ENCODE assay signal across 24 cellular contexts in the genomic region with DNA sequence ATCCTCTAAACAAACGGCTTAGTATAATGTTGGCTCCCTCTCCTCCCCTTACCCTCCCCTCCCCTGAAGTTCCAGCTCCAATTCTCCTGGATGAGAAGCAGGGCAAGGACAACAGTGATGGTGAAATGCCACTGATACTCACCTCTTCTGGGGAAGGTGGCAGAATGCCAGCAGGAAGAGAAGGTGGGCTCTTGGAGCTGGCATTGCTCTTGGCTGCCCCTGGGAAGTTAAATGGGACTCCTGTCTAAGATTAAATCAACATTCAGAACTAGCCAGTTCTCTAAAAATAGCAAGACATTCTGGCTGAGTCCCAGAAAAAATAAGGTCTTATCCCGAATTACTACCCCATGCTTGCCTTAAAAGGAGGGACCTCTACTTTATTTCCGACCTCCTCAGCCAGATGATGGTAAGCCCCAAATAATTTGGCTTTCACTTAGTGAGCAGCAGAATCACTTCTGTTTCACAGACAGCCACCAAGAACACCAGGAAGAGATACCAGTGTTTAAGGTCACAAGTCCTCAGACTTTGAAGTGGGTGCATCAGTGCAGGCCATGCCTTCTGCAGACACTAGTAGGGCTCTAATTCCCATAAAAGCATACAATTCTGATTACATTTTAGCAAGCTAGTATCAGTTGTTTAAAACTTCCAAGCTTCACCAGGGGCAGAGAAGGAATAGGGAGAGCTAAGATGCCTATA. TPM values are rescaled to one million over a fixed set of nuclear protein-coding genes. Genes with fewer than 3 reads are reported as not detected.
DNase-seq lines count a peak whose midpoint lies in the region; ATAC-seq and TF ChIP-seq lines count a peak whose summit lies in the region.
"Had no signal": no experiment of that assay in that cellular context is flagged by ENCODE, and none has a peak within 500 bp of the region (broad histone marks: within the 10 kb centered on the region; RNA-seq: fewer than 3 reads in every experiment).

No MANE protein-coding gene starts in this region.

- H3K4me3 ChIP-seq in DND-41 (ENCODE audit: low read depth in 1 of 2, low read length in 2 of 2) (no peak overlapping the region), body of pancreas (no peak overlapping the region), psoas muscle (peak overlapping the region; percentile 80)
- H3K4me3 ChIP-seq: BLaER1 treated with 17β-estradiol and CSF1 and Interleukin-3, amounts not matched to agents 10 nM and 100 nM; GM23248; HAP-1 had no signal

- peaks cover 3% of the 10 kb centered on the region for H3K9me3 ChIP-seq in DND-41 (ENCODE audit: insufficient read depth, low read length, severe bottlenecking)
- no peaks in the 10 kb centered on the region for H3K9me3 ChIP-seq in body of pancreas
- H3K9me3 ChIP-seq in psoas muscle, result no peaks in the 10 kb centered on the region
- H3K9me3 ChIP-seq: BLaER1 treated with 17β-estradiol and CSF1 and Interleukin-3, amounts not matched to agents 10 nM and 100 nM; HAP-1 had no signal

- no peaks in the 10 kb centered on the region for H4K20me1 ChIP-seq in DND-41 (ENCODE audit: insufficient read depth, low read length)
- H4K20me1 ChIP-seq: BLaER1 treated with 17β-estradiol and CSF1 and Interleukin-3, amounts not matched to agents 10 nM and 100 nM had no signal

- H3K4me1 ChIP-seq in DND-41 (ENCODE audit: insufficient read depth, low read length) (0 out of 2 replicates have a peak, but pooled peaks cover 1% of the 10 kb centered on the region), body of pancreas (peaks cover 10% of the 10 kb centered on the region), psoas muscle (peaks cover under 1% of the 10 kb centered on the region)
- H3K4me1 ChIP-seq: HAP-1 had no signal

- H3K27ac ChIP-seq in DND-41 (ENCODE audit: low read length) (no peak overlapping the region), body of pancreas (no peak overlapping the region), psoas muscle (peak overlapping the region; percentile 81)
- H3K27ac ChIP-seq: BLaER1 treated with 17β-estradiol and CSF1 and Interleukin-3, amounts not matched to agents 10 nM and 100 nM; GM23248; HL-60 had no signal

- POLR2A ChIA-PET in WTC11 (lab: Charles Lee), result no interaction called here

- H3K36me3 Mint-ChIP-seq in WTC11, result no peaks in the 10 kb centered on the region
- H3K36me3 Mint-ChIP-seq: CD8-positive, alpha-beta T cell had no signal

- no peak overlapping the region for H3K27ac Mint-ChIP-seq in WTC11
- H3K27ac Mint-ChIP-seq: CD8-positive, alpha-beta T cell had no signal

- no peak for TF ChIP-seq POLR2A in body of pancreas (IDR thresholded peaks at IDR 0.05)

- TF ChIP-seq CTCF in DND-41 (IDR thresholded peaks at IDR 0.05; ENCODE audit: borderline replicate concordance, extremely low read depth, low read length, poor library complexity, severe bottlenecking) (no peak), body of pancreas (IDR thresholded peaks at IDR 0.05) (no peak), psoas muscle (IDR thresholded peaks at IDR 0.05) (no peak), WTC11 (IDR thresholded peaks at IDR 0.05) (no peak)

- H3K4me2 ChIP-seq in DND-41 (ENCODE audit: insufficient read depth, low read length), result no peak overlapping the region
- H3K4me2 ChIP-seq: BLaER1 treated with 17β-estradiol and CSF1 and Interleukin-3, amounts not matched to agents 10 nM and 100 nM had no signal

- peaks cover 22% of the 10 kb centered on the region for H3K4me1 Mint-ChIP-seq in WTC11

- ATAC-seq in DND-41 (ENCODE audit: insufficient read depth, low read depth), result peak; percentile 50; the same call in 1 of the 3 replicates
- ATAC-seq in body of pancreas, result peak; percentile 21
- ATAC-seq in psoas muscle, result peak; percentile 22 to 49 (median 30)
- ATAC-seq in GM19452 (IDR thresholded peaks at IDR 0.05; ENCODE audit: unreplicated experiment), result no peak
- ATAC-seq in GM21825 (IDR thresholded peaks at IDR 0.05; ENCODE audit: unreplicated experiment), result no peak
- ATAC-seq in WTC11, result no peak
- ATAC-seq: CD8-positive, alpha-beta T cell had no signal

- H3K79me2 ChIP-seq in DND-41 (ENCODE audit: insufficient read depth, low read length), result no peaks in the 10 kb centered on the region

- intact Hi-C loops in body of pancreas (cut with DNase I) (no loop called here), psoas muscle (cut with DNase I) (loop anchor here in 1 of 2 donors (5.0 kb wide), 1 partner anchor 53 kb away; a partner anchor contains a TSS)

- CTCF ChIA-PET in WTC11 (lab: Charles Lee), result no interaction called here

- no peak overlapping the region for H3K4me3 Mint-ChIP-seq in WTC11
- H3K4me3 Mint-ChIP-seq: CD8-positive, alpha-beta T cell had no signal

- WGBS in body of pancreas, 2 donors, result 21 to 30% methylated on average over 3 of the region's 3 CpGs
- 7 to 15% (median 12%) methylated on average over 3 of the region's 3 CpGs for WGBS in psoas muscle, 3 donors

- H2AFZ ChIP-seq in DND-41 (ENCODE audit: low read depth, low read length), result no peak overlapping the region
- H2AFZ ChIP-seq: GM23248 had no signal

- no peak overlapping the region for H3K9ac ChIP-seq in DND-41 (ENCODE audit: low read depth, low read length)
- H3K9ac ChIP-seq: BLaER1 treated with 17β-estradiol and CSF1 and Interleukin-3, amounts not matched to agents 10 nM and 100 nM; GM23248 had no signal

- H3K27me3 Mint-ChIP-seq in WTC11 (ENCODE audit: low read depth), result no peaks in the 10 kb centered on the region

- DNase-seq in DND-41 (no peak), LHCN-M2 (ENCODE audit: low read depth) (peak; percentile 52), body of pancreas (peak in 1 of 4 donors; percentile 23), psoas muscle (no peak), kidney tubule cell (ENCODE audit: low spot score) (no peak), WTC11 (ENCODE audit: low spot score) (no peak)
- DNase-seq: CD8-positive, alpha-beta T cell; DMS79; GM23248; IMR-90; MM.1S; NCI-H1694 treated with DMSO at 0.1 percent for 48 hours; NCI-H2227 treated with DMSO at 0.1 percent for 48 hours; NCI-H524; NCI-H82 had no signal

- H3K9me3 Mint-ChIP-seq in WTC11, result no peaks in the 10 kb centered on the region
- H3K9me3 Mint-ChIP-seq: CD8-positive, alpha-beta T cell had no signal

- H3K27me3 ChIP-seq in DND-41 (ENCODE audit: insufficient read depth, low read length, poor library complexity), result no peaks in the 10 kb centered on the region
- H3K27me3 ChIP-seq in body of pancreas, result no peaks in the 10 kb centered on the region
- no peaks in the 10 kb centered on the region for H3K27me3 ChIP-seq in psoas muscle (ENCODE audit: insufficient read depth in 3 of 3, low read length in 2 of 3)
- H3K27me3 ChIP-seq: BLaER1 treated with 17β-estradiol and CSF1 and Interleukin-3, amounts not matched to agents 10 nM and 100 nM had no signal

- H3K36me3 ChIP-seq in DND-41 (ENCODE audit: insufficient read depth, low read length) (no peaks in the 10 kb centered on the region), body of pancreas (replicated peaks in 1 of 2; ENCODE audit: insufficient read depth in 1 of 2, low read depth in 2 of 2) (no peaks in the 10 kb centered on the region), psoas muscle (ENCODE audit: insufficient read depth in 1 of 2, low read depth in 1 of 2) (peaks cover 0 to 65% of the 10 kb centered on the region in 2 donors)
- H3K36me3 ChIP-seq: BLaER1 treated with 17β-estradiol and CSF1 and Interleukin-3, amounts not matched to agents 10 nM and 100 nM; HAP-1 had no signal

TF ChIP-seq in WTC11, 78 proteins besides CTCF, POLR2A, EP300 and RAD21:
- TF ChIP-seq, protein P1, sequence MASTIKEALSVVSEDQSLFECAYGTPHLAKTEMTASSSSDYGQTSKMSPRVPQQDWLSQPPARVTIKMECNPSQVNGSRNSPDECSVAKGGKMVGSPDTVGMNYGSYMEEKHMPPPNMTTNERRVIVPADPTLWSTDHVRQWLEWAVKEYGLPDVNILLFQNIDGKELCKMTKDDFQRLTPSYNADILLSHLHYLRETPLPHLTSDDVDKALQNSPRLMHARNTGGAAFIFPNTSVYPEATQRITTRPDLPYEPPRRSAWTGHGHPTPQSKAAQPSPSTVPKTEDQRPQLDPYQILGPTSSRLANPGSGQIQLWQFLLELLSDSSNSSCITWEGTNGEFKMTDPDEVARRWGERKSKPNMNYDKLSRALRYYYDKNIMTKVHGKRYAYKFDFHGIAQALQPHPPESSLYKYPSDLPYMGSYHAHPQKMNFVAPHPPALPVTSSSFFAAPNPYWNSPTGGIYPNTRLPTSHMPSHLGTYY (CRISPR knock-in tag; IDR thresholded peaks at IDR 0.05), result no peak
- TF ChIP-seq MYBL2 (CRISPR knock-in tag; IDR thresholded peaks at IDR 0.05), result no peak
- TF ChIP-seq NFATC4 (CRISPR knock-in tag; IDR thresholded peaks at IDR 0.05), result no peak
- TF ChIP-seq SMAD3 (CRISPR knock-in tag; IDR thresholded peaks at IDR 0.05; ENCODE audit: borderline replicate concordance), result no peak

RNA-seq across cellular contexts. Expression of a gene that starts 46.0 kb away (rescaled TPM):
- not detected in 2 replicates for total RNA-seq in LHCN-M2 (2014; rRNA removed)
- polyA plus RNA-seq in LHCN-M2 (2012), result not detected
- total RNA-seq in body of pancreas, result not detected
- not detected for total RNA-seq in psoas muscle
- not detected for polyA plus RNA-seq in psoas muscle
- total RNA-seq in WTC11 (2021), result not detected in 3 replicates
- total RNA-seq: A673; CD8-positive, alpha-beta T cell; G401; GM23248; HT1080; IMR-90; SK-MEL-5 had no signal
- polyA plus RNA-seq: GM23248, IMR-90 had no signal

RNA-seq across cellular contexts. Expression of a gene that starts 52.7 kb away (rescaled TPM):
- total RNA-seq in LHCN-M2 (2014; rRNA removed) (under 0.01 and 0.11 TPM in 2 replicates), body of pancreas (10 to 100 TPM; 33.3 to 53.4 TPM), psoas muscle (under 1 TPM in 3 of 4 donors, not detected in 1; 0.02 to 0.11 (median 0.04) TPM), WTC11 (2021) (0.09 to 0.15 TPM (median 0.09 TPM) in 3 replicates)
- under 0.01 TPM for polyA plus RNA-seq in LHCN-M2 (2012)
- polyA plus RNA-seq in psoas muscle, result under 1 TPM in 2 of 3 donors, not detected in 1; under 0.01 to 0.01 TPM
- total RNA-seq: CD8-positive, alpha-beta T cell; G401; GM23248; HT1080; IMR-90 had no signal
- polyA plus RNA-seq: GM23248, IMR-90 had no signal

Comparison
In these comparisons a context has a peak if more than half of its experiments do, and no peak if none do; other contexts are left out.
1. ATAC-seq: peak in DND-41 (single experiment), body of pancreas (single experiment) and psoas muscle (4 of 4); none in GM19452 (single experiment), GM21825 (single experiment) and WTC11 (single experiment).
2. RNA of a gene that starts 52.7 kb away (total RNA-seq): 33.3 to 53.4 TPM in body of pancreas; 0.09 to 0.15 TPM in WTC11, under 0.01 to 0.11 TPM in LHCN-M2 and 0.02 to 0.11 TPM in psoas muscle; every median in the first group is over 10 times any median in the second.